1 cellular context compared by ENCODE assay signal in the genomic region with DNA sequence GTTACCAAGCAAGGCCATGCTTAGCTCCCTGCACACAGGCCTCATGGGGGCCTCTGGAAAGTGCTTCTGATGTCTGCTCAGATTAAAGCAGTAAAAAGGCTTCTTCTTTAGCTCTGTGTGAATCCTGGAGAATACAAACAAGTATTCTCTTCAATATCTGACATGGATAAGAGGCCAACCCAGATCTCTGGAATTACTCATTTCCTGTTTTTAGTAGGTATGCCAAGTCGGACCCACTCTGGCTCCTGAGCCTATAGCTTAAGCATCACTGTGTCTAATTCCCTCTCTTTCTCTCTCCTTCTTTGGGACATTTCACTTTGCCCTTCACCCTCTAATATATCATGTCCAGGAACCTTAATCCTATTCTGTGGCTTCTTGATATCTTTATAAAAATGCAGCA.
TF ChIP-seq lines count a peak whose summit lies in the region.

No MANE protein-coding gene starts in this region.

TF ChIP-seq in GM23338, 12 proteins besides CTCF, POLR2A, EP300 and RAD21 (continued from another document):
- TF ChIP-seq, protein P1, sequence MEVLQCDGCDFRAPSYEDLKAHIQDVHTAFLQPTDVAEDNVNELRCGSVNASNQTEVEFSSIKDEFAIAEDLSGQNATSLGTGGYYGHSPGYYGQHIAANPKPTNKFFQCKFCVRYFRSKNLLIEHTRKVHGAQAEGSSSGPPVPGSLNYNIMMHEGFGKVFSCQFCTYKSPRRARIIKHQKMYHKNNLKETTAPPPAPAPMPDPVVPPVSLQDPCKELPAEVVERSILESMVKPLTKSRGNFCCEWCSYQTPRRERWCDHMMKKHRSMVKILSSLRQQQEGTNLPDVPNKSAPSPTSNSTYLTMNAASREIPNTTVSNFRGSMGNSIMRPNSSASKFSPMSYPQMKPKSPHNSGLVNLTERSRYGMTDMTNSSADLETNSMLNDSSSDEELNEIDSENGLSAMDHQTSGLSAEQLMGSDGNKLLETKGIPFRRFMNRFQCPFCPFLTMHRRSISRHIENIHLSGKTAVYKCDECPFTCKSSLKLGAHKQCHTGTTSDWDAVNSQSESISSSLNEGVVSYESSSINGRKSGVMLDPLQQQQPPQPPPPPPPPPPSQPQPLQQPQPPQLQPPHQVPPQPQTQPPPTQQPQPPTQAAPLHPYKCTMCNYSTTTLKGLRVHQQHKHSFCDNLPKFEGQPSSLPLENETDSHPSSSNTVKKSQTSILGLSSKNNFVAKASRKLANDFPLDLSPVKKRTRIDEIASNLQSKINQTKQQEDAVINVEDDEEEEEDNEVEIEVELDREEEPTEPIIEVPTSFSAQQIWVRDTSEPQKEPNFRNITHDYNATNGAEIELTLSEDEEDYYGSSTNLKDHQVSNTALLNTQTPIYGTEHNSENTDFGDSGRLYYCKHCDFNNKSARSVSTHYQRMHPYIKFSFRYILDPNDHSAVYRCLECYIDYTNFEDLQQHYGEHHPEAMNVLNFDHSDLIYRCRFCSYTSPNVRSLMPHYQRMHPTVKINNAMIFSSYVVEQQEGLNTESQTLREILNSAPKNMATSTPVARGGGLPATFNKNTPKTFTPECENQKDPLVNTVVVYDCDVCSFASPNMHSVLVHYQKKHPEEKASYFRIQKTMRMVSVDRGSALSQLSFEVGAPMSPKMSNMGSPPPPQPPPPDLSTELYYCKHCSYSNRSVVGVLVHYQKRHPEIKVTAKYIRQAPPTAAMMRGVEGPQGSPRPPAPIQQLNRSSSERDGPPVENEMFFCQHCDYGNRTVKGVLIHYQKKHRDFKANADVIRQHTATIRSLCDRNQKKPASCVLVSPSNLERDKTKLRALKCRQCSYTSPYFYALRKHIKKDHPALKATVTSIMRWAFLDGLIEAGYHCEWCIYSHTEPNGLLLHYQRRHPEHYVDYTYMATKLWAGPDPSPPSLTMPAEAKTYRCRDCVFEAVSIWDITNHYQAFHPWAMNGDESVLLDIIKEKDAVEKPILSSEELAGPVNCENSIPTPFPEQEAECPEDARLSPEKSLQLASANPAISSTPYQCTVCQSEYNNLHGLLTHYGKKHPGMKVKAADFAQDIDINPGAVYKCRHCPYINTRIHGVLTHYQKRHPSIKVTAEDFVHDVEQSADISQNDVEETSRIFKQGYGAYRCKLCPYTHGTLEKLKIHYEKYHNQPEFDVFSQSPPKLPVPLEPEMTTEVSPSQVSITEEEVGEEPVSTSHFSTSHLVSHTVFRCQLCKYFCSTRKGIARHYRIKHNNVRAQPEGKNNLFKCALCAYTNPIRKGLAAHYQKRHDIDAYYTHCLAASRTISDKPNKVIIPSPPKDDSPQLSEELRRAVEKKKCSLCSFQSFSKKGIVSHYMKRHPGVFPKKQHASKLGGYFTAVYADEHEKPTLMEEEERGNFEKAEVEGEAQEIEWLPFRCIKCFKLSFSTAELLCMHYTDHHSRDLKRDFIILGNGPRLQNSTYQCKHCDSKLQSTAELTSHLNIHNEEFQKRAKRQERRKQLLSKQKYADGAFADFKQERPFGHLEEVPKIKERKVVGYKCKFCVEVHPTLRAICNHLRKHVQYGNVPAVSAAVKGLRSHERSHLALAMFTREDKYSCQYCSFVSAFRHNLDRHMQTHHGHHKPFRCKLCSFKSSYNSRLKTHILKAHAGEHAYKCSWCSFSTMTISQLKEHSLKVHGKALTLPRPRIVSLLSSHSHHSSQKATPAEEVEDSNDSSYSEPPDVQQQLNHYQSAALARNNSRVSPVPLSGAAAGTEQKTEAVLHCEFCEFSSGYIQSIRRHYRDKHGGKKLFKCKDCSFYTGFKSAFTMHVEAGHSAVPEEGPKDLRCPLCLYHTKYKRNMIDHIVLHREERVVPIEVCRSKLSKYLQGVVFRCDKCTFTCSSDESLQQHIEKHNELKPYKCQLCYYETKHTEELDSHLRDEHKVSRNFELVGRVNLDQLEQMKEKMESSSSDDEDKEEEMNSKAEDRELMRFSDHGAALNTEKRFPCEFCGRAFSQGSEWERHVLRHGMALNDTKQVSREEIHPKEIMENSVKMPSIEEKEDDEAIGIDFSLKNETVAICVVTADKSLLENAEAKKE (CRISPR knock-in tag; IDR thresholded peaks at IDR 0.05) = no peak
- TF ChIP-seq, protein P2, sequence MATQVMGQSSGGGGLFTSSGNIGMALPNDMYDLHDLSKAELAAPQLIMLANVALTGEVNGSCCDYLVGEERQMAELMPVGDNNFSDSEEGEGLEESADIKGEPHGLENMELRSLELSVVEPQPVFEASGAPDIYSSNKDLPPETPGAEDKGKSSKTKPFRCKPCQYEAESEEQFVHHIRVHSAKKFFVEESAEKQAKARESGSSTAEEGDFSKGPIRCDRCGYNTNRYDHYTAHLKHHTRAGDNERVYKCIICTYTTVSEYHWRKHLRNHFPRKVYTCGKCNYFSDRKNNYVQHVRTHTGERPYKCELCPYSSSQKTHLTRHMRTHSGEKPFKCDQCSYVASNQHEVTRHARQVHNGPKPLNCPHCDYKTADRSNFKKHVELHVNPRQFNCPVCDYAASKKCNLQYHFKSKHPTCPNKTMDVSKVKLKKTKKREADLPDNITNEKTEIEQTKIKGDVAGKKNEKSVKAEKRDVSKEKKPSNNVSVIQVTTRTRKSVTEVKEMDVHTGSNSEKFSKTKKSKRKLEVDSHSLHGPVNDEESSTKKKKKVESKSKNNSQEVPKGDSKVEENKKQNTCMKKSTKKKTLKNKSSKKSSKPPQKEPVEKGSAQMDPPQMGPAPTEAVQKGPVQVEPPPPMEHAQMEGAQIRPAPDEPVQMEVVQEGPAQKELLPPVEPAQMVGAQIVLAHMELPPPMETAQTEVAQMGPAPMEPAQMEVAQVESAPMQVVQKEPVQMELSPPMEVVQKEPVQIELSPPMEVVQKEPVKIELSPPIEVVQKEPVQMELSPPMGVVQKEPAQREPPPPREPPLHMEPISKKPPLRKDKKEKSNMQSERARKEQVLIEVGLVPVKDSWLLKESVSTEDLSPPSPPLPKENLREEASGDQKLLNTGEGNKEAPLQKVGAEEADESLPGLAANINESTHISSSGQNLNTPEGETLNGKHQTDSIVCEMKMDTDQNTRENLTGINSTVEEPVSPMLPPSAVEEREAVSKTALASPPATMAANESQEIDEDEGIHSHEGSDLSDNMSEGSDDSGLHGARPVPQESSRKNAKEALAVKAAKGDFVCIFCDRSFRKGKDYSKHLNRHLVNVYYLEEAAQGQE (IDR thresholded peaks at IDR 0.05; ENCODE audit: unreplicated experiment) = no peak
TF ChIP-seq in GM23338: peak in this region for 0.
